1 cellular context compared by ENCODE assay signal in the genomic region with DNA sequence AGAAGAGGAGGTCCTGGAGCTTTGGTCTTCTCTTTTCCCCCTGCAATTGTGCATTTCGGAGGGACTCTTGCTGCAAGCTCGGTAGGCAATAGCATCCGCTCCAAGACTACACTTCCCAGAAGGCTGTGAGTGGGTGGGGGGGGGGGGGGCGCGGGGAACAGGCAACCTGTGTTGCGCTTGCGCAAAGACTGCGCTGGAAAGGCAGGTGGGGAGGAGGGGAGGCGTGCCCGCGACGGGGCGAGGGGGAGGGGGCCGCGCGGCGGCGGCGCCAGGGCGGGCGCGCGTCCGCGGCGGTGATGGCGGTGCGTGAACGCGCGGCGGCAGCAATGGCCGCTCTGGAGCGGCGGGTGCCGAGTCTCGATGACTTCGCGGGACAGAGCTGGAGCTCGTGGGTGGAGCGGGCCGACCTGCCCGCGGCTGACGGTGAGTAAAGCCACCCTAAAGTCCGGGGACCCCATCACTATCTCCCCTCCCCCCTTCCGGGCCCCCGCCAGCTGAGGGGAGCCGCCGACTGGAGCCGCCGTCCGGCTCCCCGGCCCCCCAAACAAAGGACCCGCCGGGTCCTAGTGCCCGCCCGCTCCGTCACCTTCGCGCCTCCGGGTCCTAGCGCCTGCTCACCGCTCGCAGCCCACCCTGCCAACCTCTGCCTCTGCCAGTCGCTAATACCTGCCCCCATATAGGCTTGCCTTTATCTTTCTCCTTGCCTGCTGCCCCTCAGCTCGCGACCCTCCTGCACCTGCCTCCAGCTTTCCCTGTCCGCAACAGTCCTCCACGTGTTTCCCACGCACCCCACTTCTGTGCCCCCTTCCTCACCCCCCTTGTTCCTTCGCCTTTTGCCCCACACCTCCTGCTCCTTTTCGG.
TF ChIP-seq lines count a peak whose summit lies in the region.

A gene with protein sequence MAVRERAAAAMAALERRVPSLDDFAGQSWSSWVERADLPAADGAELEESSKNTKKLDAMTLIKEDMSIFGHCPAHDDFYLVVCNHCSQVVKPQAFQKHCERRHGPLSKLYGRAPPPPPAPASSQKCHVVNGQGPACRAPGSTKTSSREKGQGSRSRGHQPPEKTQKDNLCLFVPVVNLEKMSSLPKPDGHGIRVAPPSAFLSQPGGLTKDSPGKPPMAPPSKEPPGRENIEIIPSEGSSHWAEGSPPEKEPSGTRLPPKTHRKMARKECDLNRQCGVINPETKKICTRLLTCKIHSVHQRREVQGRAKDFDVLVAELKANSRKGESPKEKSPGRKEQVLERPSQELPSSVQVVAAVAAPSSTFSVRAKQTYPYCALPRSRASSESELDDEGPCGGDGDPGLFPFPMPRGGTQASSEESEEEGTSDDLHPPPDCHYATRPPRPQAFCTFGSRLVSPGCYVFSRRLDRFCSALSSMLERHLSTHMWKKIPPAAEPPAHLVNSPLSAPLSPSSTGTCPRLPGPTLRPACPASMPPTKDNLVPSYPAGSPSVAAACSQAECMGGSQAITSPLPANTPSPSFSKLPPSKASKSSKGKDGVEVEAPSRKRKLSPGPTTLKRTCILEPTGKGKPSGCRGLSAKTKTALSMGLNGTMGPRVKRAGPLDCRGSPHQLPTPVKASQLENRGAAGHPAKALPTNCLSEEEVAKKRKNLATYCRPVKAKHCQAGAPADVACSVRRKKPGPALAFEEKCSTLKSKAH (plus strand): TSS at position 248 of the 861 bp plus-strand sequence. CDS start 49 bp downstream, at position 297.

TF ChIP-seq in HepG2, 621 proteins besides CTCF, POLR2A, EP300 and RAD21 (continued from another document and continues in another):
- TF ChIP-seq, protein P1, sequence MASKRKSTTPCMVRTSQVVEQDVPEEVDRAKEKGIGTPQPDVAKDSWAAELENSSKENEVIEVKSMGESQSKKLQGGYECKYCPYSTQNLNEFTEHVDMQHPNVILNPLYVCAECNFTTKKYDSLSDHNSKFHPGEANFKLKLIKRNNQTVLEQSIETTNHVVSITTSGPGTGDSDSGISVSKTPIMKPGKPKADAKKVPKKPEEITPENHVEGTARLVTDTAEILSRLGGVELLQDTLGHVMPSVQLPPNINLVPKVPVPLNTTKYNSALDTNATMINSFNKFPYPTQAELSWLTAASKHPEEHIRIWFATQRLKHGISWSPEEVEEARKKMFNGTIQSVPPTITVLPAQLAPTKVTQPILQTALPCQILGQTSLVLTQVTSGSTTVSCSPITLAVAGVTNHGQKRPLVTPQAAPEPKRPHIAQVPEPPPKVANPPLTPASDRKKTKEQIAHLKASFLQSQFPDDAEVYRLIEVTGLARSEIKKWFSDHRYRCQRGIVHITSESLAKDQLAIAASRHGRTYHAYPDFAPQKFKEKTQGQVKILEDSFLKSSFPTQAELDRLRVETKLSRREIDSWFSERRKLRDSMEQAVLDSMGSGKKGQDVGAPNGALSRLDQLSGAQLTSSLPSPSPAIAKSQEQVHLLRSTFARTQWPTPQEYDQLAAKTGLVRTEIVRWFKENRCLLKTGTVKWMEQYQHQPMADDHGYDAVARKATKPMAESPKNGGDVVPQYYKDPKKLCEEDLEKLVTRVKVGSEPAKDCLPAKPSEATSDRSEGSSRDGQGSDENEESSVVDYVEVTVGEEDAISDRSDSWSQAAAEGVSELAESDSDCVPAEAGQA (IDR thresholded peaks at IDR 0.05; ENCODE audit: low read depth): peak; percentile 52; the same call in 1 of the 2 replicates
- TF ChIP-seq, protein P1 (CRISPR knock-in tag; IDR thresholded peaks at IDR 0.05; ENCODE audit: borderline replicate concordance): no peak
- TF ChIP-seq ZNF670 (CRISPR knock-in tag; IDR thresholded peaks at IDR 0.05; ENCODE audit: borderline replicate concordance) (no peak), IRX3 (CRISPR knock-in tag; IDR thresholded peaks at IDR 0.05; ENCODE audit: borderline replicate concordance, low read depth) (no peak), EEA1 (CRISPR knock-in tag; IDR thresholded peaks at IDR 0.05; ENCODE audit: borderline replicate concordance) (no peak), FOXJ3 (CRISPR knock-in tag; IDR thresholded peaks at IDR 0.05; ENCODE audit: borderline replicate concordance) (no peak), GTF2F1 (IDR thresholded peaks at IDR 0.05; ENCODE audit: low read length) (no peak), HNF4G (IDR thresholded peaks at IDR 0.05; ENCODE audit: borderline replicate concordance, low read depth, low read length) (peak; percentile 56; the same call in 1 of the 2 replicates), HNF4G (CRISPR knock-in tag; IDR thresholded peaks at IDR 0.05; ENCODE audit: borderline replicate concordance, low read depth) (no peak), ADNP (CRISPR knock-in tag; IDR thresholded peaks at IDR 0.05) (no peak), STAT5B (CRISPR knock-in tag; IDR thresholded peaks at IDR 0.05) (no peak), ZNF570 (CRISPR knock-in tag; IDR thresholded peaks at IDR 0.05; ENCODE audit: borderline replicate concordance) (no peak), ZBTB46 (CRISPR knock-in tag; IDR thresholded peaks at IDR 0.05; ENCODE audit: borderline replicate concordance) (no peak), ZNF142 (CRISPR knock-in tag; IDR thresholded peaks at IDR 0.05) (0 out of 2 replicates have a peak, but pooled peaks have one; percentile 24), GZF1 (CRISPR knock-in tag; IDR thresholded peaks at IDR 0.05) (no peak), ZNF616 (CRISPR knock-in tag; IDR thresholded peaks at IDR 0.05; ENCODE audit: low read depth) (peak; percentile 25; the same call in 1 of the 2 replicates), PRMT3 (CRISPR knock-in tag; IDR thresholded peaks at IDR 0.05; ENCODE audit: borderline replicate concordance, low read depth) (no peak), ZNF260 (CRISPR knock-in tag; IDR thresholded peaks at IDR 0.05; ENCODE audit: borderline replicate concordance, low read depth) (no peak), MXI1 (IDR thresholded peaks at IDR 0.05; ENCODE audit: borderline replicate concordance, low read depth, low read length) (peak; percentile 35; the same call in 1 of the 3 replicates), ZNF496 (CRISPR knock-in tag; IDR thresholded peaks at IDR 0.05; ENCODE audit: insufficient replicate concordance) (no peak), PLRG1 (conservative IDR thresholded peaks at IDR 0.05) (no peak), NR1H2 (CRISPR knock-in tag; IDR thresholded peaks at IDR 0.05; ENCODE audit: borderline replicate concordance, low read depth) (0 out of 2 replicates have a peak, but pooled peaks have one; percentile 41), ZNF275 (CRISPR knock-in tag; IDR thresholded peaks at IDR 0.05; ENCODE audit: borderline replicate concordance) (no peak), NCOA2 (CRISPR knock-in tag; IDR thresholded peaks at IDR 0.05) (peak; percentile 59; the same call in 1 of the 2 replicates)
- TF ChIP-seq, protein P2, sequence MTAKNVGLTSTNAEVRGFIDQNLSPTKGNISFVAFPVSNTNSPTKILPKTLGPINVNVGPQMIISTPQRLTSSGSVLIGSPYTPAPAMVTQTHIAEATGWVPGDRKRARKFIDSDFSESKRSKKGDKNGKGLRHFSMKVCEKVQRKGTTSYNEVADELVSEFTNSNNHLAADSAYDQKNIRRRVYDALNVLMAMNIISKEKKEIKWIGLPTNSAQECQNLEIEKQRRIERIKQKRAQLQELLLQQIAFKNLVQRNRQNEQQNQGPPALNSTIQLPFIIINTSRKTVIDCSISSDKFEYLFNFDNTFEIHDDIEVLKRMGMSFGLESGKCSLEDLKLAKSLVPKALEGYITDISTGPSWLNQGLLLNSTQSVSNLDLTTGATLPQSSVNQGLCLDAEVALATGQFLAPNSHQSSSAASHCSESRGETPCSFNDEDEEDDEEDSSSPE (CRISPR knock-in tag; IDR thresholded peaks at IDR 0.05): no peak
- TF ChIP-seq, protein P3, sequence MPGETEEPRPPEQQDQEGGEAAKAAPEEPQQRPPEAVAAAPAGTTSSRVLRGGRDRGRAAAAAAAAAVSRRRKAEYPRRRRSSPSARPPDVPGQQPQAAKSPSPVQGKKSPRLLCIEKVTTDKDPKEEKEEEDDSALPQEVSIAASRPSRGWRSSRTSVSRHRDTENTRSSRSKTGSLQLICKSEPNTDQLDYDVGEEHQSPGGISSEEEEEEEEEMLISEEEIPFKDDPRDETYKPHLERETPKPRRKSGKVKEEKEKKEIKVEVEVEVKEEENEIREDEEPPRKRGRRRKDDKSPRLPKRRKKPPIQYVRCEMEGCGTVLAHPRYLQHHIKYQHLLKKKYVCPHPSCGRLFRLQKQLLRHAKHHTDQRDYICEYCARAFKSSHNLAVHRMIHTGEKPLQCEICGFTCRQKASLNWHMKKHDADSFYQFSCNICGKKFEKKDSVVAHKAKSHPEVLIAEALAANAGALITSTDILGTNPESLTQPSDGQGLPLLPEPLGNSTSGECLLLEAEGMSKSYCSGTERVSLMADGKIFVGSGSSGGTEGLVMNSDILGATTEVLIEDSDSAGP (CRISPR knock-in tag; IDR thresholded peaks at IDR 0.05; ENCODE audit: borderline replicate concordance): peak; percentile 89; the same call in 1 of the 2 replicates
- TF ChIP-seq, protein P4, sequence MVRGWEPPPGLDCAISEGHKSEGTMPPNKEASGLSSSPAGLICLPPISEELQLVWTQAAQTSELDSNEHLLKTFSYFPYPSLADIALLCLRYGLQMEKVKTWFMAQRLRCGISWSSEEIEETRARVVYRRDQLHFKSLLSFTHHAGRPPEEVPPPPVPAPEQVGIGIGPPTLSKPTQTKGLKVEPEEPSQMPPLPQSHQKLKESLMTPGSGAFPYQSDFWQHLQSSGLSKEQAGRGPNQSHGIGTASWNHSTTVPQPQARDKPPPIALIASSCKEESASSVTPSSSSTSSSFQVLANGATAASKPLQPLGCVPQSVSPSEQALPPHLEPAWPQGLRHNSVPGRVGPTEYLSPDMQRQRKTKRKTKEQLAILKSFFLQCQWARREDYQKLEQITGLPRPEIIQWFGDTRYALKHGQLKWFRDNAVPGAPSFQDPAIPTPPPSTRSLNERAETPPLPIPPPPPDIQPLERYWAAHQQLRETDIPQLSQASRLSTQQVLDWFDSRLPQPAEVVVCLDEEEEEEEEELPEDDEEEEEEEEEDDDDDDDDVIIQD (CRISPR knock-in tag; IDR thresholded peaks at IDR 0.05; ENCODE audit: low read depth): no peak
